In the genomic region with DNA sequence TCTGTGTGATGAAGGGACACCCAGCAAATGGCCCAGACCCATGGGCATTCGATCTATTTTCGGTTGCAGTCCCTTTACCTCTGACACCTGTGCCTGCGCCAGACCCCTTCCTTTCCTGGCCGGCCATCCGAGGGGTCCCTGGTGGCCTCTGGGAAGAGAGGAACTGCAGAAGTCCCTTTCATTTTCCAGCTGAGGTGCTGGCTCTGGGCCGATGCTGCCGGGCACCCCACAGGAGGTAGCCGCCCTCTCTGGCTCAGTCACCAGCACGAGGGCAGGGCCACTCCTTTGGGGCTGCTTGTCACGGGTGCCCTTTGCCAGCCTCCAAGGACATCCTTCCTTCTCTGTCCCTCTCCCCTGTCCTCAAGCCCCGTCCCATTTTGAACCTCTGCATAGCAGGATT, we compare ENCODE assay signal across 12 cellular contexts. TPM values are rescaled to one million over a fixed set of nuclear protein-coding genes. Genes with fewer than 3 reads are reported as not detected.
"Had no signal": no experiment of that assay in that cellular context is flagged by ENCODE, and none has a peak within 500 bp of the region (broad histone marks: within the 10 kb centered on the region; RNA-seq: fewer than 3 reads in every experiment).

No MANE protein-coding gene starts in this region.

- ATAC-seq: stimulated activated naive CD8-positive, alpha-beta T cell treated with anti-CD3 and anti-CD28 coated beads, Interleukin-15, amount 100 ng/mL, for 72 hours had no signal

- FAIRE-seq: colon, endometrium had no signal

- H3K27ac ChIP-seq: ovary had no signal

- H3K27me3 ChIP-seq: ovary, testis had no signal

- H3K9me3 ChIP-seq: ovary, testis had no signal

- DNase-seq: activated B cell treated with CpG ODN at 0.5 μM for 24 hours; activated CD4-positive, alpha-beta T cell treated with anti-CD3 and anti-CD28 coated beads, Interleukin-2, amount 10 ng/mL, durations not matched to agents 7 days and 5 days; activated naive CD4-positive, alpha-beta T cell treated with anti-CD3 and anti-CD28 coated beads, Interleukin-2, amount 10 ng/mL, durations not matched to agents 7 days and 5 days; glutamatergic neuron; stimulated activated CD4-positive, alpha-beta T cell treated with anti-CD3 and anti-CD28 coated beads, Interleukin-1b, Interleukin-23, amount 100 ng/mL, for 48 hours; stimulated activated naive CD8-positive, alpha-beta T cell treated with anti-CD3 and anti-CD28 coated beads, Interleukin-15, amount 100 ng/mL, for 72 hours had no signal

- H3K36me3 ChIP-seq: ovary had no signal

- H3K4me3 ChIP-seq: ovary, testis had no signal

RNA-seq across cellular contexts. Expression of a gene that starts 4.2 kb away (rescaled TPM):
- total RNA-seq: activated B cell treated with CpG ODN at 0.5 μM for 24 hours; activated CD4-positive, alpha-beta T cell treated with anti-CD3 and anti-CD28 coated beads, Interleukin-2, amount 10 ng/mL, durations not matched to agents 7 days and 5 days; kidney epithelial cell; T-helper 2 cell treated with Interferon-gamma antibody and Interleukin-4, amounts not matched to agents 100 ng/mL and 5 ng/mL, for 36 hours had no signal
